1 cellular context compared by ENCODE assay signal in the genomic region with DNA sequence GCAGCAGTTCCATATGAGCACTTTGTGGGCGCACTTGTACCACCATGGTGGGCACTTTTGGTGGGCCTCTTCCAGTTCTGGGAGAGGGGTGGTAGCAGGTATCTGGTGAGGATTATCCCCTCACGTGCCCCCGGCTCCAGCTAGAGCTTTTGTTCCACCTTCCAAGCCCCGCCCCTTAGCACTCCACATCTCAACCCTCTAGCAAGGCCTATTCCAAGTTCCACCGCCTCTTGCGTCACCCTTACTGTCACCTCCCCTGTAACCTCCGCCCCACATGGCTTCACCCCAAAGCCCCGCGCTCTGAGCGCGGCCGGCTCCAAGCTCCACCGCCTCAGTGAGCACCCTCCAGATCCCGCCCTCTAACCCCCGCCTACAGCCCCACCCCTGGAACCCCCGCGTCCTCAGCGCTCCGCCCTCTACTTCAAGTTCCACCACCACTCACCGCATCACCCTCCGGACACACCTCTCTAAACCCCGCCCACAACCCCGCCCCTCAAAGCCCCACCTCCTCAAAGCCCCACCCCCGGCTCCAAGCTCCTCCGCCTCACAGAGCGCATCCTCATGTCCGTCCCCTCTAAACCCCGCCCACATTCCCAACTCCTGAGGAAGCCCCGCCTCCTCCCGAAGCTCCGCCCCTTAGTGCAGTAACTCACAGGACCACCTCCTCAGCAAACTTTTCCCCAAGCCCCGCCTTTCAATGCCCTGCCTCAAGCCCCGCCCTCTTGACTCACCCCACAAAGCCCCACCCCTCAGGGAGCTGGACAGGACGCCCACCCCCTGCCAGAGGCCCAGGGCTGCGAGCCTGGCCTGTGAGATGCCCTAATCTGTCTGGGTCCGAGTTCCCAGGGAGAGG.
TF ChIP-seq lines count a peak whose summit lies in the region.

No MANE protein-coding gene starts in this region.

TF ChIP-seq in K562, 482 proteins besides CTCF, POLR2A, EP300 and RAD21 (continued from another document):
- TF ChIP-seq, protein P1, sequence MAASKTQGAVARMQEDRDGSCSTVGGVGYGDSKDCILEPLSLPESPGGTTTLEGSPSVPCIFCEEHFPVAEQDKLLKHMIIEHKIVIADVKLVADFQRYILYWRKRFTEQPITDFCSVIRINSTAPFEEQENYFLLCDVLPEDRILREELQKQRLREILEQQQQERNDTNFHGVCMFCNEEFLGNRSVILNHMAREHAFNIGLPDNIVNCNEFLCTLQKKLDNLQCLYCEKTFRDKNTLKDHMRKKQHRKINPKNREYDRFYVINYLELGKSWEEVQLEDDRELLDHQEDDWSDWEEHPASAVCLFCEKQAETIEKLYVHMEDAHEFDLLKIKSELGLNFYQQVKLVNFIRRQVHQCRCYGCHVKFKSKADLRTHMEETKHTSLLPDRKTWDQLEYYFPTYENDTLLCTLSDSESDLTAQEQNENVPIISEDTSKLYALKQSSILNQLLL (CRISPR knock-in tag; IDR thresholded peaks at IDR 0.05; ENCODE audit: borderline replicate concordance), result no peak
- TF ChIP-seq ZSCAN32 (CRISPR knock-in tag; IDR thresholded peaks at IDR 0.05), result 0 out of 2 replicates have a peak, but pooled peaks have one; percentile 38
- TF ChIP-seq SIRT6 (IDR thresholded peaks at IDR 0.05; ENCODE audit: low read depth, low read length), result no peak
- peak; percentile 87 for TF ChIP-seq MYC (IDR thresholded peaks at IDR 0.05; ENCODE audit: low read depth, low read length)
- no peak for TF ChIP-seq MYC (CRISPR knock-in tag; IDR thresholded peaks at IDR 0.05; ENCODE audit: borderline replicate concordance, low read depth)
- no peak for TF ChIP-seq MAFG (tag; conservative IDR thresholded peaks at IDR 0.05)
- TF ChIP-seq, protein P2, sequence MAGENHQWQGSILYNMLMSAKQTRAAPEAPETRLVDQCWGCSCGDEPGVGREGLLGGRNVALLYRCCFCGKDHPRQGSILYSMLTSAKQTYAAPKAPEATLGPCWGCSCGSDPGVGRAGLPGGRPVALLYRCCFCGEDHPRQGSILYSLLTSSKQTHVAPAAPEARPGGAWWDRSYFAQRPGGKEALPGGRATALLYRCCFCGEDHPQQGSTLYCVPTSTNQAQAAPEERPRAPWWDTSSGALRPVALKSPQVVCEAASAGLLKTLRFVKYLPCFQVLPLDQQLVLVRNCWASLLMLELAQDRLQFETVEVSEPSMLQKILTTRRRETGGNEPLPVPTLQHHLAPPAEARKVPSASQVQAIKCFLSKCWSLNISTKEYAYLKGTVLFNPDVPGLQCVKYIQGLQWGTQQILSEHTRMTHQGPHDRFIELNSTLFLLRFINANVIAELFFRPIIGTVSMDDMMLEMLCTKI (IDR thresholded peaks at IDR 0.05; ENCODE audit: partially characterized antibody), result no peak
- TF ChIP-seq, protein P3, sequence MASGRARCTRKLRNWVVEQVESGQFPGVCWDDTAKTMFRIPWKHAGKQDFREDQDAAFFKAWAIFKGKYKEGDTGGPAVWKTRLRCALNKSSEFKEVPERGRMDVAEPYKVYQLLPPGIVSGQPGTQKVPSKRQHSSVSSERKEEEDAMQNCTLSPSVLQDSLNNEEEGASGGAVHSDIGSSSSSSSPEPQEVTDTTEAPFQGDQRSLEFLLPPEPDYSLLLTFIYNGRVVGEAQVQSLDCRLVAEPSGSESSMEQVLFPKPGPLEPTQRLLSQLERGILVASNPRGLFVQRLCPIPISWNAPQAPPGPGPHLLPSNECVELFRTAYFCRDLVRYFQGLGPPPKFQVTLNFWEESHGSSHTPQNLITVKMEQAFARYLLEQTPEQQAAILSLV (tag; IDR thresholded peaks at IDR 0.05), result 0 out of 2 replicates have a peak, but pooled peaks have one; percentile 45
- TF ChIP-seq, protein P4, sequence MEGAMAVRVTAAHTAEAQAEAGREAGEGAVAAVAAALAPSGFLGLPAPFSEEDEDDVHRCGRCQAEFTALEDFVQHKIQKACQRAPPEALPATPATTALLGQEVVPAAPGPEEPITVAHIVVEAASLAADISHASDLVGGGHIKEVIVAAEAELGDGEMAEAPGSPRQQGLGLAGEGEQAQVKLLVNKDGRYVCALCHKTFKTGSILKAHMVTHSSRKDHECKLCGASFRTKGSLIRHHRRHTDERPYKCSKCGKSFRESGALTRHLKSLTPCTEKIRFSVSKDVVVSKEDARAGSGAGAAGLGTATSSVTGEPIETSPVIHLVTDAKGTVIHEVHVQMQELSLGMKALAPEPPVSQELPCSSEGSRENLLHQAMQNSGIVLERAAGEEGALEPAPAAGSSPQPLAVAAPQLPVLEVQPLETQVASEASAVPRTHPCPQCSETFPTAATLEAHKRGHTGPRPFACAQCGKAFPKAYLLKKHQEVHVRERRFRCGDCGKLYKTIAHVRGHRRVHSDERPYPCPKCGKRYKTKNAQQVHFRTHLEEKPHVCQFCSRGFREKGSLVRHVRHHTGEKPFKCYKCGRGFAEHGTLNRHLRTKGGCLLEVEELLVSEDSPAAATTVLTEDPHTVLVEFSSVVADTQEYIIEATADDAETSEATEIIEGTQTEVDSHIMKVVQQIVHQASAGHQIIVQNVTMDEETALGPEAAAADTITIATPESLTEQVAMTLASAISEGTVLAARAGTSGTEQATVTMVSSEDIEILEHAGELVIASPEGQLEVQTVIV (CRISPR knock-in tag; IDR thresholded peaks at IDR 0.05; ENCODE audit: borderline replicate concordance), result no peak
- TF ChIP-seq, protein P5, sequence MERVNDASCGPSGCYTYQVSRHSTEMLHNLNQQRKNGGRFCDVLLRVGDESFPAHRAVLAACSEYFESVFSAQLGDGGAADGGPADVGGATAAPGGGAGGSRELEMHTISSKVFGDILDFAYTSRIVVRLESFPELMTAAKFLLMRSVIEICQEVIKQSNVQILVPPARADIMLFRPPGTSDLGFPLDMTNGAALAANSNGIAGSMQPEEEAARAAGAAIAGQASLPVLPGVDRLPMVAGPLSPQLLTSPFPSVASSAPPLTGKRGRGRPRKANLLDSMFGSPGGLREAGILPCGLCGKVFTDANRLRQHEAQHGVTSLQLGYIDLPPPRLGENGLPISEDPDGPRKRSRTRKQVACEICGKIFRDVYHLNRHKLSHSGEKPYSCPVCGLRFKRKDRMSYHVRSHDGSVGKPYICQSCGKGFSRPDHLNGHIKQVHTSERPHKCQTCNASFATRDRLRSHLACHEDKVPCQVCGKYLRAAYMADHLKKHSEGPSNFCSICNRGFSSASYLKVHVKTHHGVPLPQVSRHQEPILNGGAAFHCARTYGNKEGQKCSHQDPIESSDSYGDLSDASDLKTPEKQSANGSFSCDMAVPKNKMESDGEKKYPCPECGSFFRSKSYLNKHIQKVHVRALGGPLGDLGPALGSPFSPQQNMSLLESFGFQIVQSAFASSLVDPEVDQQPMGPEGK (CRISPR knock-in tag; IDR thresholded peaks at IDR 0.05; ENCODE audit: borderline replicate concordance), result no peak
- TF ChIP-seq YY1 (IDR thresholded peaks at IDR 0.05; ENCODE audit: borderline replicate concordance in 1 of 3, control insufficient read depth in 1 of 3, extremely low read depth in 1 of 3, insufficient read depth in 3 of 3, insufficient read length in 1 of 3, insufficient replicate concordance in 2 of 3, low read depth in 1 of 3, low read length in 2 of 3), result no peak
- TF ChIP-seq ZNF778 (CRISPR knock-in tag; IDR thresholded peaks at IDR 0.05), result no peak
